Comparison of ENCODE assay signal across 8 cellular contexts in the genomic region with DNA sequence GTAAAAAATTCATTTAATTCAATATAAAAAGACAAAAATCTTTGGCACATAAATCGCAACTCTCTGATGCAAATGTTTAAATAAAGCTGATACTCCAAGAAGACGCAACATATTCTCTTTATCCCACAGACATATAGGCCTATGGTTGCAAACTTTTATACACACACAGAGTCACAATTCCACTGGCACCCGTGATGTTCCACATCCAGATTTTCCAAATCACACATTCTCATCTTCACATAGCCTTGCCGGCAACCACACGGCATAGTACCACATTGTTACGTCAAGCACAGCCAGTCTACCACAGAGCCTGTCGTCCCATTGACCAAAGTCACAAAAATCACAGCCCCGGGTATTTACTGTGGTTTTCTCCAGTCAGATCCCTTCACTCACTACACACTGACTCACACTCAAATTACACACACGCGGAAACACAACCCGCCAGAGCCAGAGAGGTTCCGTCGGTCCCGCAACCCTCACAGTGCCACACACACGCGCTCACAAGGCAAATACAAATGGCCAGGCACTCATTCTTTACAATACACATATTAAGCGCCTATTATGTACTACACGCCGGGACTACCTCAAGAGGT. TPM values are rescaled to one million over a fixed set of nuclear protein-coding genes. Genes with fewer than 3 reads are reported as not detected.
A peak's percentile ranks its signal among the peaks of the same experiment; 100 is the strongest.
DNase-seq lines count a peak whose midpoint lies in the region; ATAC-seq and TF ChIP-seq lines count a peak whose summit lies in the region.

No MANE protein-coding gene starts in this region.

- POLR2A ChIA-PET in CD4-positive, alpha-beta T cell (lab: Charles Lee), result interaction anchor here (0.6 to 2.6 kb wide), 12 partner anchors 11 to 1779 kb away, joined by 3 to 53 read pairs (median 4); partner anchors contain the start of genes C19orf47, PSMC4 and ZNF780A

- peaks cover 12% of the 10 kb centered on the region for H3K9me3 ChIP-seq in CD4-positive, alpha-beta T cell (ENCODE audit: control insufficient read depth, low read length)
- H3K9me3 ChIP-seq in liver (ENCODE audit: control insufficient read depth in 4 of 4, low read length in 3 of 4), result peaks cover 0 to 2% (median 1%) of the 10 kb centered on the region in 4 donors

- H3K27me3 Mint-ChIP-seq in CD4-positive, alpha-beta T cell, result no peaks in the 10 kb centered on the region

- WGBS in liver, result 11% methylated on average over 19 of the region's 19 CpGs

- H3K27ac ChIP-seq in CD4-positive, alpha-beta T cell (ENCODE audit: low read depth, low read length), result peak overlapping the region; percentile 84
- H3K27ac ChIP-seq in coronary artery (peak overlapping the region; percentile 71 to 93), liver (ENCODE audit: low read depth in 1 of 2, low read length in 2 of 2) (peak overlapping the region; percentile 84 to 87)

- H3K27ac Mint-ChIP-seq in CD4-positive, alpha-beta T cell, result peak overlapping the region; percentile 84

- no peak for TF ChIP-seq RAD21 in liver (IDR thresholded peaks at IDR 0.05)

- peak overlapping the region; percentile 87 to 96 for H3K9ac ChIP-seq in liver (ENCODE audit: low read depth in 1 of 2, low read length in 2 of 2)

- H3K4me1 Mint-ChIP-seq in CD4-positive, alpha-beta T cell (ENCODE audit: low read depth), result peaks cover 59% of the 10 kb centered on the region

- intact Hi-C loops in CD4-positive, alpha-beta T cell (cut with DNase I, micrococcal nuclease), result loop anchor here (1.0 to 10.0 kb wide), 6 partner anchors 25 to 198 kb away; partner anchors contain the start of genes PSMC4 (in 2 of the 2), ZNF780B (in 2 of the 2), MAP3K10 (in 1 of the 2) and ZNF780A (in 1 of the 2)

- peak in 3 of 10 experiments; percentile 23 to 38 (median 29) for DNase-seq in CD4-positive, alpha-beta T cell
- DNase-seq in SK-N-DZ (ENCODE audit: low spot score), result peak; percentile 53
- no peak for DNase-seq in coronary artery (ENCODE audit: low spot score)
- DNase-seq in stimulated activated naive CD4-positive, alpha-beta T cell treated with Interleukin-2 at 50 U/mL for 16 hours (lab: John Stamatoyannopoulos, UW), result peak; percentile 54

- H3K27me3 ChIP-seq in CD4-positive, alpha-beta T cell (ENCODE audit: control insufficient read depth, insufficient read depth, low read length), result no peaks in the 10 kb centered on the region
- H3K27me3 ChIP-seq in liver (ENCODE audit: control insufficient read depth in 4 of 4, insufficient read depth in 4 of 4, low read length in 3 of 4), result no peaks in the 10 kb centered on the region

- H3K4me3 ChIP-seq in coronary artery (peak overlapping the region; percentile 81), liver (ENCODE audit: low read depth in 1 of 3, low read length in 3 of 3) (peak overlapping the region; percentile 58 to 98 (median 94))

- peaks cover 0 to 2% (median 0%) of the 10 kb centered on the region in 4 donors for H3K36me3 ChIP-seq in liver (ENCODE audit: control insufficient read depth in 4 of 4, insufficient read depth in 3 of 4, low read depth in 1 of 4, low read length in 3 of 4)

- peaks cover 6% of the 10 kb centered on the region for H3K9me3 Mint-ChIP-seq in CD4-positive, alpha-beta T cell

- H3K4me3 Mint-ChIP-seq in CD4-positive, alpha-beta T cell, result peak overlapping the region; percentile 96

- peaks cover 5 to 15% (median 8%) of the 10 kb centered on the region in 4 donors for H3K4me1 ChIP-seq in liver (ENCODE audit: control insufficient read depth in 4 of 4, insufficient read depth in 4 of 4, low read length in 3 of 4)

- CTCF ChIA-PET in CD4-positive, alpha-beta T cell (lab: Charles Lee), result interaction anchor here (1.1 to 2.9 kb wide), 2 partner anchors 26 to 94 kb away, joined by 3 to 13 read pairs; partner anchors contain the start of gene PSMC4

- TF ChIP-seq CTCF in CD4-positive, alpha-beta T cell (IDR thresholded peaks at IDR 0.05), result no peak
- TF ChIP-seq CTCF in coronary artery (IDR thresholded peaks at IDR 0.05) (no peak), liver (IDR thresholded peaks at IDR 0.05; ENCODE audit: low read depth, low read length, missing input control) (no peak)

- peaks cover 29% of the 10 kb centered on the region for H3K36me3 Mint-ChIP-seq in CD4-positive, alpha-beta T cell (ENCODE audit: low read depth)

- ATAC-seq in CD4-positive, alpha-beta T cell (ENCODE audit: poor library complexity), result peak; percentile 50
- ATAC-seq in GM19025 (IDR thresholded peaks at IDR 0.05; ENCODE audit: low read depth, unreplicated experiment) (peak; percentile 24), HG03460 (IDR thresholded peaks at IDR 0.05; ENCODE audit: unreplicated experiment) (peak; percentile 15), GM18861 (IDR thresholded peaks at IDR 0.05; ENCODE audit: unreplicated experiment) (no peak)

TF ChIP-seq in liver, 16 proteins besides CTCF, POLR2A, EP300 and RAD21:
- TF ChIP-seq EGR1 (IDR thresholded peaks at IDR 0.05; ENCODE audit: low read depth in 2 of 2), result no peak
- no peak for TF ChIP-seq SP1 (IDR thresholded peaks at IDR 0.05)
- no peak for TF ChIP-seq ZBTB33 (IDR thresholded peaks at IDR 0.05)
- no peak for TF ChIP-seq TAF1 (conservative IDR thresholded peaks at IDR 0.05)
- no peak for TF ChIP-seq YY1 (IDR thresholded peaks at IDR 0.05)
- no peak for TF ChIP-seq FOXA2 (IDR thresholded peaks at IDR 0.05)
- TF ChIP-seq, protein P1, sequence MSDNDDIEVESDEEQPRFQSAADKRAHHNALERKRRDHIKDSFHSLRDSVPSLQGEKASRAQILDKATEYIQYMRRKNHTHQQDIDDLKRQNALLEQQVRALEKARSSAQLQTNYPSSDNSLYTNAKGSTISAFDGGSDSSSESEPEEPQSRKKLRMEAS (IDR thresholded peaks at IDR 0.05), result no peak
- TF ChIP-seq HNF4A (conservative IDR thresholded peaks at IDR 0.05), result no peak
- TF ChIP-seq RXRA (IDR thresholded peaks at IDR 0.05), result no peak
- no peak for TF ChIP-seq GABPA (IDR thresholded peaks at IDR 0.05 in 1 of 2, conservative IDR thresholded peaks at IDR 0.05 in 1 of 2)
- no peak for TF ChIP-seq FOXA1 (IDR thresholded peaks at IDR 0.05)
- no peak for TF ChIP-seq NR2F2 (IDR thresholded peaks at IDR 0.05)
TF ChIP-seq in liver: peak in this region for 0.

RNA-seq across cellular contexts. Expression of gene ZNF546, which starts 0.5 kb away (rescaled TPM):
- total RNA-seq in CD4-positive, alpha-beta T cell, result 1 to 10 TPM; 2.4 to 3.8 TPM
- polyA plus RNA-seq in SK-N-DZ (2014; cell fraction: cytosol; rRNA removed), result 2.2 and 4.3 TPM in 2 replicates
- 2.2 and 2.5 TPM in 2 replicates for polyA plus RNA-seq in SK-N-DZ (2014; cell fraction: nucleus; rRNA removed)
- total RNA-seq in liver, result 1 to 10 TPM; 2.3 to 4.9 TPM
- 1 to 10 TPM; 1.1 to 2.0 TPM for polyA plus RNA-seq in liver

RNA-seq across cellular contexts. Expression of gene PSMC4, which starts 25.3 kb away (rescaled TPM):
- total RNA-seq in CD4-positive, alpha-beta T cell, result 10 to 100 TPM; 61.3 to 67.4 TPM
- 221 and 276 TPM in 2 replicates for polyA plus RNA-seq in SK-N-DZ (2014; cell fraction: cytosol; rRNA removed)
- 143 and 167 TPM in 2 replicates for polyA plus RNA-seq in SK-N-DZ (2014; cell fraction: nucleus; rRNA removed)
- total RNA-seq in liver, result 10 to 100 TPM; 70.7 to 88.7 TPM
- 10 to 100 TPM; 46.0 to 89.3 TPM for polyA plus RNA-seq in liver

RNA-seq across cellular contexts. Expression of gene ZNF780B, which starts 59.7 kb away (rescaled TPM):
- 10 to 100 TPM; 11.8 to 12.0 TPM for total RNA-seq in CD4-positive, alpha-beta T cell
- 10.8 and 31.1 TPM in 2 replicates for polyA plus RNA-seq in SK-N-DZ (2014; cell fraction: cytosol; rRNA removed)
- polyA plus RNA-seq in SK-N-DZ (2014; cell fraction: nucleus; rRNA removed), result 25.6 and 30.7 TPM in 2 replicates
- total RNA-seq in liver, result 10 to 100 TPM in 1 of 2 donors, 1 to 10 TPM in 1; 7.8 to 18.0 TPM
- 1 to 10 TPM; 1.4 to 3.8 TPM for polyA plus RNA-seq in liver
